In genomic region chr1:116686723-116687368, GRCh38 we compare ENCODE assay signal across 1 cellular context.
TF ChIP-seq lines count a peak whose summit lies in the region.

No MANE protein-coding gene starts in this region.

TF ChIP-seq in K562, 482 proteins besides CTCF, POLR2A, EP300 and RAD21 (continued from another document and continues in another):
- TF ChIP-seq IRF1 (CRISPR knock-in tag; IDR thresholded peaks at IDR 0.05; ENCODE audit: borderline replicate concordance) (no peak), NFATC3 (IDR thresholded peaks at IDR 0.05) (0 out of 2 replicates have a peak, but pooled peaks have one; percentile 35), NR2C2 (CRISPR knock-in tag; IDR thresholded peaks at IDR 0.05) (no peak), NR2C2 (tag; IDR thresholded peaks at IDR 0.05) (no peak), SP2 (IDR thresholded peaks at IDR 0.05; ENCODE audit: extremely low read depth, low read depth, low read length, poor library complexity, severe bottlenecking) (no peak), ZBTB7A (IDR thresholded peaks at IDR 0.05; ENCODE audit: borderline replicate concordance, control insufficient read depth, low read depth, low read length) (no peak; the same call in 1 of the 2 replicates), BRCA1 (IDR thresholded peaks at IDR 0.05) (no peak), BRCA1 (CRISPR knock-in tag; IDR thresholded peaks at IDR 0.05) (no peak), STAT5B (CRISPR knock-in tag; IDR thresholded peaks at IDR 0.05) (no peak), SNIP1 (IDR thresholded peaks at IDR 0.05; ENCODE audit: low read depth) (no peak), CBX2 (IDR thresholded peaks at IDR 0.05; ENCODE audit: insufficient read depth, low read length, poor library complexity, severe bottlenecking) (no peak), HOXB6 (CRISPR knock-in tag; IDR thresholded peaks at IDR 0.05; ENCODE audit: borderline replicate concordance) (no peak), SNAPC5 (CRISPR knock-in tag; IDR thresholded peaks at IDR 0.05) (no peak), NR4A1 (CRISPR knock-in tag; IDR thresholded peaks at IDR 0.05) (no peak), NR4A1 (tag; IDR thresholded peaks at IDR 0.05) (0 out of 2 replicates have a peak, but pooled peaks have one; percentile 88), E2F5 (CRISPR knock-in tag; IDR thresholded peaks at IDR 0.05) (no peak), LARP7 (IDR thresholded peaks at IDR 0.05) (no peak), USF2 (CRISPR knock-in tag; IDR thresholded peaks at IDR 0.05) (peak; percentile 60; the same call in 1 of the 2 replicates), CBX3 (IDR thresholded peaks at IDR 0.05; ENCODE audit: borderline replicate concordance in 1 of 2, low read length in 2 of 2) (no peak), ZNF445 (CRISPR knock-in tag; IDR thresholded peaks at IDR 0.05; ENCODE audit: low read depth) (no peak), BACH1 (tag; IDR thresholded peaks at IDR 0.05) (0 out of 2 replicates have a peak, but pooled peaks have one; percentile 25), GMEB1 (CRISPR knock-in tag; IDR thresholded peaks at IDR 0.05) (no peak), STAT6 (CRISPR knock-in tag; IDR thresholded peaks at IDR 0.05) (no peak), TAL1 (IDR thresholded peaks at IDR 0.05) (no peak), SIX5 (IDR thresholded peaks at IDR 0.05; ENCODE audit: borderline replicate concordance in 1 of 2, insufficient read depth in 1 of 2, low read depth in 1 of 2, low read length in 2 of 2) (no peak), XRCC5 (IDR thresholded peaks at IDR 0.05; ENCODE audit: low read depth, low read length) (no peak), ZNF584 (CRISPR knock-in tag; IDR thresholded peaks at IDR 0.05; ENCODE audit: low read depth) (no peak; the same call in 1 of the 2 replicates), FUS (optimal IDR thresholded peaks at IDR 0.05; ENCODE audit: low read depth, low read length) (no peak), NCOA6 (IDR thresholded peaks at IDR 0.05) (no peak), POLR3G (IDR thresholded peaks at IDR 0.05; ENCODE audit: extremely low read depth, insufficient read length, insufficient replicate concordance) (no peak), KLF13 (tag; IDR thresholded peaks at IDR 0.05; ENCODE audit: borderline replicate concordance, low read depth) (no peak), SRSF1 (IDR thresholded peaks at IDR 0.05; ENCODE audit: low read depth, low read length) (no peak), ZNF431 (CRISPR knock-in tag; IDR thresholded peaks at IDR 0.05) (no peak; the same call in 1 of the 2 replicates), HLTF (IDR thresholded peaks at IDR 0.05) (no peak), BCL6 (CRISPR knock-in tag; IDR thresholded peaks at IDR 0.05) (no peak), FOXA3 (CRISPR knock-in tag; conservative IDR thresholded peaks at IDR 0.05 in 1 of 2, IDR thresholded peaks at IDR 0.05 in 1 of 2) (no peak), ZBTB1 (CRISPR knock-in tag; IDR thresholded peaks at IDR 0.05; ENCODE audit: borderline replicate concordance, low read depth) (no peak), ZFP1 (CRISPR knock-in tag; IDR thresholded peaks at IDR 0.05) (no peak), ZBED1 (IDR thresholded peaks at IDR 0.05) (no peak), SMAD3 (CRISPR knock-in tag; conservative IDR thresholded peaks at IDR 0.05) (peak; percentile 51; the same call in 1 of the 2 replicates), TFAM (CRISPR knock-in tag; conservative IDR thresholded peaks at IDR 0.05) (no peak), GTF2E2 (tag; IDR thresholded peaks at IDR 0.05) (no peak), HEY1 (CRISPR knock-in tag; IDR thresholded peaks at IDR 0.05; ENCODE audit: borderline replicate concordance) (no peak), RCOR1 (IDR thresholded peaks at IDR 0.05; ENCODE audit: borderline replicate concordance in 1 of 2, low read depth in 2 of 2, low read length in 2 of 2) (no peak)
- TF ChIP-seq, protein P1, sequence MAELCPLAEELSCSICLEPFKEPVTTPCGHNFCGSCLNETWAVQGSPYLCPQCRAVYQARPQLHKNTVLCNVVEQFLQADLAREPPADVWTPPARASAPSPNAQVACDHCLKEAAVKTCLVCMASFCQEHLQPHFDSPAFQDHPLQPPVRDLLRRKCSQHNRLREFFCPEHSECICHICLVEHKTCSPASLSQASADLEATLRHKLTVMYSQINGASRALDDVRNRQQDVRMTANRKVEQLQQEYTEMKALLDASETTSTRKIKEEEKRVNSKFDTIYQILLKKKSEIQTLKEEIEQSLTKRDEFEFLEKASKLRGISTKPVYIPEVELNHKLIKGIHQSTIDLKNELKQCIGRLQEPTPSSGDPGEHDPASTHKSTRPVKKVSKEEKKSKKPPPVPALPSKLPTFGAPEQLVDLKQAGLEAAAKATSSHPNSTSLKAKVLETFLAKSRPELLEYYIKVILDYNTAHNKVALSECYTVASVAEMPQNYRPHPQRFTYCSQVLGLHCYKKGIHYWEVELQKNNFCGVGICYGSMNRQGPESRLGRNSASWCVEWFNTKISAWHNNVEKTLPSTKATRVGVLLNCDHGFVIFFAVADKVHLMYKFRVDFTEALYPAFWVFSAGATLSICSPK (IDR thresholded peaks at IDR 0.05; ENCODE audit: borderline replicate concordance), result no peak
- TF ChIP-seq, protein P2, sequence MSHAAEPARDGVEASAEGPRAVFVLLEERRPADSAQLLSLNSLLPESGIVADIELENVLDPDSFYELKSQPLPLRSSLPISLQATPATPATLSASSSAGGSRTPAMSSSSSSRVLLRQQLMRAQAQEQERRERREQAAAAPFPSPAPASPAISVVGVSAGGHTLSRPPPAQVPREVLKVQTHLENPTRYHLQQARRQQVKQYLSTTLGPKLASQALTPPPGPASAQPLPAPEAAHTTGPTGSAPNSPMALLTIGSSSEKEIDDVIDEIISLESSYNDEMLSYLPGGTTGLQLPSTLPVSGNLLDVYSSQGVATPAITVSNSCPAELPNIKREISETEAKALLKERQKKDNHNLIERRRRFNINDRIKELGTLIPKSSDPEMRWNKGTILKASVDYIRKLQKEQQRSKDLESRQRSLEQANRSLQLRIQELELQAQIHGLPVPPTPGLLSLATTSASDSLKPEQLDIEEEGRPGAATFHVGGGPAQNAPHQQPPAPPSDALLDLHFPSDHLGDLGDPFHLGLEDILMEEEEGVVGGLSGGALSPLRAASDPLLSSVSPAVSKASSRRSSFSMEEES (CRISPR knock-in tag; IDR thresholded peaks at IDR 0.05), result peak; percentile 90
- TF ChIP-seq, protein P3, sequence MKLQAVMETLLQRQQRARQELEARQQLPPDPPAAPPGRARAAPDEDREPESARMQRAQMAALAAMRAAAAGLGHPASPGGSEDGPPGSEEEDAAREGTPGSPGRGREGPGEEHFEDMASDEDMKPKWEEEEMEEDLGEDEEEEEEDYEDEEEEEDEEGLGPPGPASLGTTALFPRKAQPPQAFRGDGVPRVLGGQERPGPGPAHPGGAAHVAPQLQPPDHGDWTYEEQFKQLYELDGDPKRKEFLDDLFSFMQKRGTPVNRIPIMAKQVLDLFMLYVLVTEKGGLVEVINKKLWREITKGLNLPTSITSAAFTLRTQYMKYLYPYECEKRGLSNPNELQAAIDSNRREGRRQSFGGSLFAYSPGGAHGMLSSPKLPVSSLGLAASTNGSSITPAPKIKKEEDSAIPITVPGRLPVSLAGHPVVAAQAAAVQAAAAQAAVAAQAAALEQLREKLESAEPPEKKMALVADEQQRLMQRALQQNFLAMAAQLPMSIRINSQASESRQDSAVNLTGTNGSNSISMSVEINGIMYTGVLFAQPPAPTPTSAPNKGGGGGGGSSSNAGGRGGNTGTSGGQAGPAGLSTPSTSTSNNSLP (IDR thresholded peaks at IDR 0.05; ENCODE audit: borderline replicate concordance, low read depth, low read length), result no peak
- TF ChIP-seq, protein P4, sequence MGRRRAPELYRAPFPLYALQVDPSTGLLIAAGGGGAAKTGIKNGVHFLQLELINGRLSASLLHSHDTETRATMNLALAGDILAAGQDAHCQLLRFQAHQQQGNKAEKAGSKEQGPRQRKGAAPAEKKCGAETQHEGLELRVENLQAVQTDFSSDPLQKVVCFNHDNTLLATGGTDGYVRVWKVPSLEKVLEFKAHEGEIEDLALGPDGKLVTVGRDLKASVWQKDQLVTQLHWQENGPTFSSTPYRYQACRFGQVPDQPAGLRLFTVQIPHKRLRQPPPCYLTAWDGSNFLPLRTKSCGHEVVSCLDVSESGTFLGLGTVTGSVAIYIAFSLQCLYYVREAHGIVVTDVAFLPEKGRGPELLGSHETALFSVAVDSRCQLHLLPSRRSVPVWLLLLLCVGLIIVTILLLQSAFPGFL (CRISPR knock-in tag; IDR thresholded peaks at IDR 0.05), result no peak
- TF ChIP-seq, protein P5, sequence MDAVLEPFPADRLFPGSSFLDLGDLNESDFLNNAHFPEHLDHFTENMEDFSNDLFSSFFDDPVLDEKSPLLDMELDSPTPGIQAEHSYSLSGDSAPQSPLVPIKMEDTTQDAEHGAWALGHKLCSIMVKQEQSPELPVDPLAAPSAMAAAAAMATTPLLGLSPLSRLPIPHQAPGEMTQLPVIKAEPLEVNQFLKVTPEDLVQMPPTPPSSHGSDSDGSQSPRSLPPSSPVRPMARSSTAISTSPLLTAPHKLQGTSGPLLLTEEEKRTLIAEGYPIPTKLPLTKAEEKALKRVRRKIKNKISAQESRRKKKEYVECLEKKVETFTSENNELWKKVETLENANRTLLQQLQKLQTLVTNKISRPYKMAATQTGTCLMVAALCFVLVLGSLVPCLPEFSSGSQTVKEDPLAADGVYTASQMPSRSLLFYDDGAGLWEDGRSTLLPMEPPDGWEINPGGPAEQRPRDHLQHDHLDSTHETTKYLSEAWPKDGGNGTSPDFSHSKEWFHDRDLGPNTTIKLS (IDR thresholded peaks at IDR 0.05; ENCODE audit: borderline replicate concordance, low read depth), result no peak
- TF ChIP-seq, protein P6, sequence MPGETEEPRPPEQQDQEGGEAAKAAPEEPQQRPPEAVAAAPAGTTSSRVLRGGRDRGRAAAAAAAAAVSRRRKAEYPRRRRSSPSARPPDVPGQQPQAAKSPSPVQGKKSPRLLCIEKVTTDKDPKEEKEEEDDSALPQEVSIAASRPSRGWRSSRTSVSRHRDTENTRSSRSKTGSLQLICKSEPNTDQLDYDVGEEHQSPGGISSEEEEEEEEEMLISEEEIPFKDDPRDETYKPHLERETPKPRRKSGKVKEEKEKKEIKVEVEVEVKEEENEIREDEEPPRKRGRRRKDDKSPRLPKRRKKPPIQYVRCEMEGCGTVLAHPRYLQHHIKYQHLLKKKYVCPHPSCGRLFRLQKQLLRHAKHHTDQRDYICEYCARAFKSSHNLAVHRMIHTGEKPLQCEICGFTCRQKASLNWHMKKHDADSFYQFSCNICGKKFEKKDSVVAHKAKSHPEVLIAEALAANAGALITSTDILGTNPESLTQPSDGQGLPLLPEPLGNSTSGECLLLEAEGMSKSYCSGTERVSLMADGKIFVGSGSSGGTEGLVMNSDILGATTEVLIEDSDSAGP (CRISPR knock-in tag; IDR thresholded peaks at IDR 0.05), result no peak
